ENCODE assay signal across 1 cellular context in the genomic region with DNA sequence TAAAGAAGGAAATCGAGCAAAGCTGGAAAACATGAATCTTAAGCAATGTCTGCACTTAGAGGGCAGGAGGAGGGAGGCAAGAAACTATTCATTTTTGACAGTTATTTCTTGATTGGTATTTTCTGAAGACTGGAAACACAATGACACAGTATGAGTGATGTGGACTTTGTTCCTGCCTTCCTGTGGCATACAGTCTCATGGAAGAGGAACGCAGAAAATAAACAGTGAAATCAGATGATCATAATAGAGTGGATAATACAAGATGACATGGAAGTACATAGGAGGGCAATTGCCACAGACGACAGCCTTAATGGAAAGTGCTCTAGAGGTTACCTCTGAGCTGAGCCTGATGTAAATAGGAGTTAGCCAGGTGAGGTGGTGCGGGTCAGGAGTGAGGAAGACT.
A peak's percentile ranks its signal among the peaks of the same experiment; 100 is the strongest.
TF ChIP-seq lines count a peak whose summit lies in the region.

No MANE protein-coding gene starts in this region.

TF ChIP-seq in HepG2, 621 proteins besides CTCF, POLR2A, EP300 and RAD21 (continued from another document and continues in another):
- TF ChIP-seq TRIM24 (CRISPR knock-in tag; IDR thresholded peaks at IDR 0.05) (no peak), MTF2 (CRISPR knock-in tag; IDR thresholded peaks at IDR 0.05; ENCODE audit: borderline replicate concordance) (no peak), MZF1 (CRISPR knock-in tag; IDR thresholded peaks at IDR 0.05; ENCODE audit: borderline replicate concordance) (no peak), FOXK2 (IDR thresholded peaks at IDR 0.05) (peak; percentile 62; the same call in 1 of the 2 replicates), ZNF724P (CRISPR knock-in tag; IDR thresholded peaks at IDR 0.05; ENCODE audit: borderline replicate concordance) (no peak), GTF2F1 (IDR thresholded peaks at IDR 0.05; ENCODE audit: low read length) (no peak), RFX5 (IDR thresholded peaks at IDR 0.05; ENCODE audit: low read depth, low read length) (no peak), ZNF83 (CRISPR knock-in tag; IDR thresholded peaks at IDR 0.05; ENCODE audit: borderline replicate concordance) (no peak), ZNF556 (CRISPR knock-in tag; IDR thresholded peaks at IDR 0.05; ENCODE audit: borderline replicate concordance) (no peak), SNAI1 (CRISPR knock-in tag; IDR thresholded peaks at IDR 0.05; ENCODE audit: borderline replicate concordance) (no peak), ZNF510 (CRISPR knock-in tag; IDR thresholded peaks at IDR 0.05; ENCODE audit: low read depth) (no peak), RBM39 (IDR thresholded peaks at IDR 0.05; ENCODE audit: low read depth, low read length, poor library complexity, severe bottlenecking) (no peak), HHEX (CRISPR knock-in tag; IDR thresholded peaks at IDR 0.05) (0 out of 2 replicates have a peak, but pooled peaks have one; percentile 19), MLLT10 (CRISPR knock-in tag; IDR thresholded peaks at IDR 0.05) (no peak), ZNF121 (CRISPR knock-in tag; IDR thresholded peaks at IDR 0.05) (no peak), DR1 (CRISPR knock-in tag; IDR thresholded peaks at IDR 0.05) (no peak), ZNF816 (CRISPR knock-in tag; IDR thresholded peaks at IDR 0.05; ENCODE audit: borderline replicate concordance) (no peak), ZNF138 (CRISPR knock-in tag; IDR thresholded peaks at IDR 0.05; ENCODE audit: low read depth) (no peak), HCFC1 (IDR thresholded peaks at IDR 0.05; ENCODE audit: low read depth, low read length) (no peak), ZNF234 (CRISPR knock-in tag; conservative IDR thresholded peaks at IDR 0.05) (no peak), NFRKB (IDR thresholded peaks at IDR 0.05) (no peak), REXO4 (CRISPR knock-in tag; IDR thresholded peaks at IDR 0.05; ENCODE audit: borderline replicate concordance) (no peak), NPAS2 (CRISPR knock-in tag; IDR thresholded peaks at IDR 0.05; ENCODE audit: borderline replicate concordance) (no peak), SMARCC2 (IDR thresholded peaks at IDR 0.05) (0 out of 2 replicates have a peak, but pooled peaks have one; percentile 52), ZNF644 (CRISPR knock-in tag; IDR thresholded peaks at IDR 0.05; ENCODE audit: low read depth) (0 out of 2 replicates have a peak, but pooled peaks have one; percentile 15), JDP2 (CRISPR knock-in tag; IDR thresholded peaks at IDR 0.05; ENCODE audit: borderline replicate concordance) (no peak), ARNTL (CRISPR knock-in tag; IDR thresholded peaks at IDR 0.05) (no peak), ZFP41 (CRISPR knock-in tag; IDR thresholded peaks at IDR 0.05; ENCODE audit: borderline replicate concordance) (no peak), HNRNPLL (IDR thresholded peaks at IDR 0.05; ENCODE audit: low read depth, low read length, poor library complexity, severe bottlenecking) (no peak)
- TF ChIP-seq, protein P1, sequence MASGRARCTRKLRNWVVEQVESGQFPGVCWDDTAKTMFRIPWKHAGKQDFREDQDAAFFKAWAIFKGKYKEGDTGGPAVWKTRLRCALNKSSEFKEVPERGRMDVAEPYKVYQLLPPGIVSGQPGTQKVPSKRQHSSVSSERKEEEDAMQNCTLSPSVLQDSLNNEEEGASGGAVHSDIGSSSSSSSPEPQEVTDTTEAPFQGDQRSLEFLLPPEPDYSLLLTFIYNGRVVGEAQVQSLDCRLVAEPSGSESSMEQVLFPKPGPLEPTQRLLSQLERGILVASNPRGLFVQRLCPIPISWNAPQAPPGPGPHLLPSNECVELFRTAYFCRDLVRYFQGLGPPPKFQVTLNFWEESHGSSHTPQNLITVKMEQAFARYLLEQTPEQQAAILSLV (CRISPR knock-in tag; IDR thresholded peaks at IDR 0.05; ENCODE audit: borderline replicate concordance): no peak
- TF ChIP-seq, protein P2, sequence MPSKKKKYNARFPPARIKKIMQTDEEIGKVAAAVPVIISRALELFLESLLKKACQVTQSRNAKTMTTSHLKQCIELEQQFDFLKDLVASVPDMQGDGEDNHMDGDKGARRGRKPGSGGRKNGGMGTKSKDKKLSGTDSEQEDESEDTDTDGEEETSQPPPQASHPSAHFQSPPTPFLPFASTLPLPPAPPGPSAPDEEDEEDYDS (CRISPR knock-in tag; IDR thresholded peaks at IDR 0.05): peak; percentile 47
- TF ChIP-seq, protein P3, sequence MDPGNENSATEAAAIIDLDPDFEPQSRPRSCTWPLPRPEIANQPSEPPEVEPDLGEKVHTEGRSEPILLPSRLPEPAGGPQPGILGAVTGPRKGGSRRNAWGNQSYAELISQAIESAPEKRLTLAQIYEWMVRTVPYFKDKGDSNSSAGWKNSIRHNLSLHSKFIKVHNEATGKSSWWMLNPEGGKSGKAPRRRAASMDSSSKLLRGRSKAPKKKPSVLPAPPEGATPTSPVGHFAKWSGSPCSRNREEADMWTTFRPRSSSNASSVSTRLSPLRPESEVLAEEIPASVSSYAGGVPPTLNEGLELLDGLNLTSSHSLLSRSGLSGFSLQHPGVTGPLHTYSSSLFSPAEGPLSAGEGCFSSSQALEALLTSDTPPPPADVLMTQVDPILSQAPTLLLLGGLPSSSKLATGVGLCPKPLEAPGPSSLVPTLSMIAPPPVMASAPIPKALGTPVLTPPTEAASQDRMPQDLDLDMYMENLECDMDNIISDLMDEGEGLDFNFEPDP (CRISPR knock-in tag; conservative IDR thresholded peaks at IDR 0.05): no peak
- TF ChIP-seq, protein P4, sequence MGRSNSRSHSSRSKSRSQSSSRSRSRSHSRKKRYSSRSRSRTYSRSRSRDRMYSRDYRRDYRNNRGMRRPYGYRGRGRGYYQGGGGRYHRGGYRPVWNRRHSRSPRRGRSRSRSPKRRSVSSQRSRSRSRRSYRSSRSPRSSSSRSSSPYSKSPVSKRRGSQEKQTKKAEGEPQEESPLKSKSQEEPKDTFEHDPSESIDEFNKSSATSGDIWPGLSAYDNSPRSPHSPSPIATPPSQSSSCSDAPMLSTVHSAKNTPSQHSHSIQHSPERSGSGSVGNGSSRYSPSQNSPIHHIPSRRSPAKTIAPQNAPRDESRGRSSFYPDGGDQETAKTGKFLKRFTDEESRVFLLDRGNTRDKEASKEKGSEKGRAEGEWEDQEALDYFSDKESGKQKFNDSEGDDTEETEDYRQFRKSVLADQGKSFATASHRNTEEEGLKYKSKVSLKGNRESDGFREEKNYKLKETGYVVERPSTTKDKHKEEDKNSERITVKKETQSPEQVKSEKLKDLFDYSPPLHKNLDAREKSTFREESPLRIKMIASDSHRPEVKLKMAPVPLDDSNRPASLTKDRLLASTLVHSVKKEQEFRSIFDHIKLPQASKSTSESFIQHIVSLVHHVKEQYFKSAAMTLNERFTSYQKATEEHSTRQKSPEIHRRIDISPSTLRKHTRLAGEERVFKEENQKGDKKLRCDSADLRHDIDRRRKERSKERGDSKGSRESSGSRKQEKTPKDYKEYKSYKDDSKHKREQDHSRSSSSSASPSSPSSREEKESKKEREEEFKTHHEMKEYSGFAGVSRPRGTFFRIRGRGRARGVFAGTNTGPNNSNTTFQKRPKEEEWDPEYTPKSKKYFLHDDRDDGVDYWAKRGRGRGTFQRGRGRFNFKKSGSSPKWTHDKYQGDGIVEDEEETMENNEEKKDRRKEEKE (IDR thresholded peaks at IDR 0.05): no peak
- TF ChIP-seq, protein P5, sequence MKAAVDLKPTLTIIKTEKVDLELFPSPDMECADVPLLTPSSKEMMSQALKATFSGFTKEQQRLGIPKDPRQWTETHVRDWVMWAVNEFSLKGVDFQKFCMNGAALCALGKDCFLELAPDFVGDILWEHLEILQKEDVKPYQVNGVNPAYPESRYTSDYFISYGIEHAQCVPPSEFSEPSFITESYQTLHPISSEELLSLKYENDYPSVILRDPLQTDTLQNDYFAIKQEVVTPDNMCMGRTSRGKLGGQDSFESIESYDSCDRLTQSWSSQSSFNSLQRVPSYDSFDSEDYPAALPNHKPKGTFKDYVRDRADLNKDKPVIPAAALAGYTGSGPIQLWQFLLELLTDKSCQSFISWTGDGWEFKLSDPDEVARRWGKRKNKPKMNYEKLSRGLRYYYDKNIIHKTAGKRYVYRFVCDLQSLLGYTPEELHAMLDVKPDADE (CRISPR knock-in tag; IDR thresholded peaks at IDR 0.05): no peak
- TF ChIP-seq, protein P6, sequence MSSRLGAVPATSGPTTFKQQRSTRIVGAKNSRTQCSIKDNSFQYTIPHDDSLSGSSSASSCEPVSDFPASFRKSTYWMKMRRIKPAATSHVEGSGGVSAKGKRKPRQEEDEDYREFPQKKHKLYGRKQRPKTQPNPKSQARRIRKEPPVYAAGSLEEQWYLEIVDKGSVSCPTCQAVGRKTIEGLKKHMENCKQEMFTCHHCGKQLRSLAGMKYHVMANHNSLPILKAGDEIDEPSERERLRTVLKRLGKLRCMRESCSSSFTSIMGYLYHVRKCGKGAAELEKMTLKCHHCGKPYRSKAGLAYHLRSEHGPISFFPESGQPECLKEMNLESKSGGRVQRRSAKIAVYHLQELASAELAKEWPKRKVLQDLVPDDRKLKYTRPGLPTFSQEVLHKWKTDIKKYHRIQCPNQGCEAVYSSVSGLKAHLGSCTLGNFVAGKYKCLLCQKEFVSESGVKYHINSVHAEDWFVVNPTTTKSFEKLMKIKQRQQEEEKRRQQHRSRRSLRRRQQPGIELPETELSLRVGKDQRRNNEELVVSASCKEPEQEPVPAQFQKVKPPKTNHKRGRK (CRISPR knock-in tag; IDR thresholded peaks at IDR 0.05): no peak
- TF ChIP-seq, protein P7, sequence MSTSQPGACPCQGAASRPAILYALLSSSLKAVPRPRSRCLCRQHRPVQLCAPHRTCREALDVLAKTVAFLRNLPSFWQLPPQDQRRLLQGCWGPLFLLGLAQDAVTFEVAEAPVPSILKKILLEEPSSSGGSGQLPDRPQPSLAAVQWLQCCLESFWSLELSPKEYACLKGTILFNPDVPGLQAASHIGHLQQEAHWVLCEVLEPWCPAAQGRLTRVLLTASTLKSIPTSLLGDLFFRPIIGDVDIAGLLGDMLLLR (CRISPR knock-in tag; IDR thresholded peaks at IDR 0.05): no peak
- TF ChIP-seq, protein P8, sequence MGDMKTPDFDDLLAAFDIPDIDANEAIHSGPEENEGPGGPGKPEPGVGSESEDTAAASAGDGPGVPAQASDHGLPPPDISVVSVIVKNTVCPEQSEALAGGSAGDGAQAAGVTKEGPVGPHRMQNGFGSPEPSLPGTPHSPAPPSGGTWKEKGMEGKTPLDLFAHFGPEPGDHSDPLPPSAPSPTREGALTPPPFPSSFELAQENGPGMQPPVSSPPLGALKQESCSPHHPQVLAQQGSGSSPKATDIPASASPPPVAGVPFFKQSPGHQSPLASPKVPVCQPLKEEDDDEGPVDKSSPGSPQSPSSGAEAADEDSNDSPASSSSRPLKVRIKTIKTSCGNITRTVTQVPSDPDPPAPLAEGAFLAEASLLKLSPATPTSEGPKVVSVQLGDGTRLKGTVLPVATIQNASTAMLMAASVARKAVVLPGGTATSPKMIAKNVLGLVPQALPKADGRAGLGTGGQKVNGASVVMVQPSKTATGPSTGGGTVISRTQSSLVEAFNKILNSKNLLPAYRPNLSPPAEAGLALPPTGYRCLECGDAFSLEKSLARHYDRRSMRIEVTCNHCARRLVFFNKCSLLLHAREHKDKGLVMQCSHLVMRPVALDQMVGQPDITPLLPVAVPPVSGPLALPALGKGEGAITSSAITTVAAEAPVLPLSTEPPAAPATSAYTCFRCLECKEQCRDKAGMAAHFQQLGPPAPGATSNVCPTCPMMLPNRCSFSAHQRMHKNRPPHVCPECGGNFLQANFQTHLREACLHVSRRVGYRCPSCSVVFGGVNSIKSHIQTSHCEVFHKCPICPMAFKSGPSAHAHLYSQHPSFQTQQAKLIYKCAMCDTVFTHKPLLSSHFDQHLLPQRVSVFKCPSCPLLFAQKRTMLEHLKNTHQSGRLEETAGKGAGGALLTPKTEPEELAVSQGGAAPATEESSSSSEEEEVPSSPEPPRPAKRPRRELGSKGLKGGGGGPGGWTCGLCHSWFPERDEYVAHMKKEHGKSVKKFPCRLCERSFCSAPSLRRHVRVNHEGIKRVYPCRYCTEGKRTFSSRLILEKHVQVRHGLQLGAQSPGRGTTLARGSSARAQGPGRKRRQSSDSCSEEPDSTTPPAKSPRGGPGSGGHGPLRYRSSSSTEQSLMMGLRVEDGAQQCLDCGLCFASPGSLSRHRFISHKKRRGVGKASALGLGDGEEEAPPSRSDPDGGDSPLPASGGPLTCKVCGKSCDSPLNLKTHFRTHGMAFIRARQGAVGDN (CRISPR knock-in tag; IDR thresholded peaks at IDR 0.05): no peak
- TF ChIP-seq, protein P9, sequence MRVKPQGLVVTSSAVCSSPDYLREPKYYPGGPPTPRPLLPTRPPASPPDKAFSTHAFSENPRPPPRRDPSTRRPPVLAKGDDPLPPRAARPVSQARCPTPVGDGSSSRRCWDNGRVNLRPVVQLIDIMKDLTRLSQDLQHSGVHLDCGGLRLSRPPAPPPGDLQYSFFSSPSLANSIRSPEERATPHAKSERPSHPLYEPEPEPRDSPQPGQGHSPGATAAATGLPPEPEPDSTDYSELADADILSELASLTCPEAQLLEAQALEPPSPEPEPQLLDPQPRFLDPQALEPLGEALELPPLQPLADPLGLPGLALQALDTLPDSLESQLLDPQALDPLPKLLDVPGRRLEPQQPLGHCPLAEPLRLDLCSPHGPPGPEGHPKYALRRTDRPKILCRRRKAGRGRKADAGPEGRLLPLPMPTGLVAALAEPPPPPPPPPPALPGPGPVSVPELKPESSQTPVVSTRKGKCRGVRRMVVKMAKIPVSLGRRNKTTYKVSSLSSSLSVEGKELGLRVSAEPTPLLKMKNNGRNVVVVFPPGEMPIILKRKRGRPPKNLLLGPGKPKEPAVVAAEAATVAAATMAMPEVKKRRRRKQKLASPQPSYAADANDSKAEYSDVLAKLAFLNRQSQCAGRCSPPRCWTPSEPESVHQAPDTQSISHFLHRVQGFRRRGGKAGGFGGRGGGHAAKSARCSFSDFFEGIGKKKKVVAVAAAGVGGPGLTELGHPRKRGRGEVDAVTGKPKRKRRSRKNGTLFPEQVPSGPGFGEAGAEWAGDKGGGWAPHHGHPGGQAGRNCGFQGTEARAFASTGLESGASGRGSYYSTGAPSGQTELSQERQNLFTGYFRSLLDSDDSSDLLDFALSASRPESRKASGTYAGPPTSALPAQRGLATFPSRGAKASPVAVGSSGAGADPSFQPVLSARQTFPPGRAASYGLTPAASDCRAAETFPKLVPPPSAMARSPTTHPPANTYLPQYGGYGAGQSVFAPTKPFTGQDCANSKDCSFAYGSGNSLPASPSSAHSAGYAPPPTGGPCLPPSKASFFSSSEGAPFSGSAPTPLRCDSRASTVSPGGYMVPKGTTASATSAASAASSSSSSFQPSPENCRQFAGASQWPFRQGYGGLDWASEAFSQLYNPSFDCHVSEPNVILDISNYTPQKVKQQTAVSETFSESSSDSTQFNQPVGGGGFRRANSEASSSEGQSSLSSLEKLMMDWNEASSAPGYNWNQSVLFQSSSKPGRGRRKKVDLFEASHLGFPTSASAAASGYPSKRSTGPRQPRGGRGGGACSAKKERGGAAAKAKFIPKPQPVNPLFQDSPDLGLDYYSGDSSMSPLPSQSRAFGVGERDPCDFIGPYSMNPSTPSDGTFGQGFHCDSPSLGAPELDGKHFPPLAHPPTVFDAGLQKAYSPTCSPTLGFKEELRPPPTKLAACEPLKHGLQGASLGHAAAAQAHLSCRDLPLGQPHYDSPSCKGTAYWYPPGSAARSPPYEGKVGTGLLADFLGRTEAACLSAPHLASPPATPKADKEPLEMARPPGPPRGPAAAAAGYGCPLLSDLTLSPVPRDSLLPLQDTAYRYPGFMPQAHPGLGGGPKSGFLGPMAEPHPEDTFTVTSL (CRISPR knock-in tag; IDR thresholded peaks at IDR 0.05; ENCODE audit: borderline replicate concordance): peak; percentile 80; the same call in 1 of the 2 replicates
